ENCODE assay signal across 1 cellular context in genomic region chr20:48921883-48922867, GRCh38.
TF ChIP-seq lines count a peak whose summit lies in the region.

No MANE protein-coding gene starts in this region.

TF ChIP-seq in K562, 482 proteins besides CTCF, POLR2A, EP300 and RAD21 (continued from another document):
- TF ChIP-seq ZBTB33 (CRISPR knock-in tag; IDR thresholded peaks at IDR 0.05) (0 out of 2 replicates have a peak, but pooled peaks have one; percentile 20), GTF2B (IDR thresholded peaks at IDR 0.05; ENCODE audit: extremely low read depth, insufficient read length) (no peak), NR2C2 (CRISPR knock-in tag; IDR thresholded peaks at IDR 0.05) (no peak), NR2C2 (tag; IDR thresholded peaks at IDR 0.05) (peak; percentile 84; the same call in 1 of the 2 replicates), ZBTB26 (CRISPR knock-in tag; IDR thresholded peaks at IDR 0.05) (peak; percentile 32; the same call in 1 of the 2 replicates), ZNF655 (CRISPR knock-in tag; IDR thresholded peaks at IDR 0.05) (no peak), MYC (IDR thresholded peaks at IDR 0.05; ENCODE audit: low read depth, low read length) (0 out of 2 replicates have a peak, but pooled peaks have one; percentile 11), MYC (CRISPR knock-in tag; IDR thresholded peaks at IDR 0.05; ENCODE audit: borderline replicate concordance, low read depth) (no peak), CHD1 (IDR thresholded peaks at IDR 0.05; ENCODE audit: low read length) (peak; percentile 67), TOE1 (IDR thresholded peaks at IDR 0.05; ENCODE audit: borderline replicate concordance) (no peak), TOE1 (CRISPR knock-in tag; IDR thresholded peaks at IDR 0.05; ENCODE audit: borderline replicate concordance, low read depth) (no peak), BACH1 (tag; IDR thresholded peaks at IDR 0.05) (no peak), UBTF (IDR thresholded peaks at IDR 0.05; ENCODE audit: borderline replicate concordance in 1 of 2, low read depth in 2 of 2, low read length in 2 of 2) (peak; percentile 89 to 94; a peak in 3 of 4 replicates), GATA2 (CRISPR knock-in tag; IDR thresholded peaks at IDR 0.05) (no peak), ZNF583 (CRISPR knock-in tag; IDR thresholded peaks at IDR 0.05) (no peak), CTBP1 (IDR thresholded peaks at IDR 0.05; ENCODE audit: borderline replicate concordance) (peak; percentile 9; the same call in 1 of the 2 replicates), ZFP36 (IDR thresholded peaks at IDR 0.05; ENCODE audit: low read depth, low read length, partially characterized antibody) (no peak), SAFB (IDR thresholded peaks at IDR 0.05; ENCODE audit: borderline replicate concordance, low read depth, low read length) (no peak), SAP30 (IDR thresholded peaks at IDR 0.05; ENCODE audit: borderline replicate concordance, insufficient read depth, low read depth, low read length, poor library complexity, severe bottlenecking) (peak; percentile 70), RFX1 (IDR thresholded peaks at IDR 0.05) (0 out of 2 replicates have a peak, but pooled peaks have one; percentile 9), CCNT2 (IDR thresholded peaks at IDR 0.05; ENCODE audit: borderline replicate concordance, extremely low read depth, insufficient read length, low read depth, low read length) (peak; percentile 9), KDM5B (IDR thresholded peaks at IDR 0.05; ENCODE audit: insufficient replicate concordance, low read depth, low read length) (peak; percentile 3), RBFOX2 (IDR thresholded peaks at IDR 0.05; ENCODE audit: low read depth, low read length) (peak; percentile 84), PTBP1 (IDR thresholded peaks at IDR 0.05; ENCODE audit: low read depth, low read length) (no peak), POLR2G (IDR thresholded peaks at IDR 0.05; ENCODE audit: low read depth, low read length) (peak; percentile 84), HDAC6 (IDR thresholded peaks at IDR 0.05; ENCODE audit: low read depth, low read length) (no peak), GATAD2B (IDR thresholded peaks at IDR 0.05; ENCODE audit: borderline replicate concordance) (no peak; the same call in 1 of the 2 replicates), CTCFL (IDR thresholded peaks at IDR 0.05; ENCODE audit: borderline replicate concordance, insufficient read depth, low read depth, low read length, poor library complexity, severe bottlenecking) (peak; percentile 57), SNIP1 (IDR thresholded peaks at IDR 0.05; ENCODE audit: low read depth) (no peak), TRIM24 (IDR thresholded peaks at IDR 0.05) (no peak), GTF2A2 (tag; IDR thresholded peaks at IDR 0.05) (no peak), MAX (CRISPR knock-in tag; IDR thresholded peaks at IDR 0.05) (peak; percentile 41), ZNF75A (CRISPR knock-in tag; IDR thresholded peaks at IDR 0.05) (no peak), MAFG (tag; conservative IDR thresholded peaks at IDR 0.05) (no peak), TSHZ1 (CRISPR knock-in tag; IDR thresholded peaks at IDR 0.05) (no peak), ZNF512 (tag; IDR thresholded peaks at IDR 0.05) (no peak), YBX1 (IDR thresholded peaks at IDR 0.05) (no peak), E2F6 (IDR thresholded peaks at IDR 0.05; ENCODE audit: borderline replicate concordance in 1 of 2, extremely low read depth in 1 of 2, insufficient read depth in 1 of 2, insufficient read length in 1 of 2, low read depth in 1 of 2, low read length in 1 of 2, poor library complexity in 1 of 2, severe bottlenecking in 1 of 2) (no peak)
